In the genomic region with DNA sequence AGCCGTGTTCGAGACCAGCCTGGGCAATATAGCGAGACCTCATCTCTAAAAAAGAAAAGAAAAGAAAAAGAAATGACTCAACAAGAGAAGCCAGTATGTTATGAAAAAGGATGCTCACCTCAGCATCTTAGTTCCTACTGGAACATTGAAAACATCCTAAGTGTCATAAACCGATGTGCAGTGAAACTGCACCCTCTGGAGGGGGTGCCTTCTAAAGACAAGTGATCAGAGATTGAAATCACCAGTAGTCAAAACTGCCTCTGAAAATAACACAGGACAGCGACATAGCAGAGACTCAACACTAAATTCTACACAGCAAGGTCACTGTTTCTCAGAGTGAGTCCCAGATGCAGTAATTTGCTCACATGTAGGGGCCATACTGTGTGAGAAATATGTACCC, we compare ENCODE assay signal across 1 cellular context.
TF ChIP-seq lines count a peak whose summit lies in the region.

No MANE protein-coding gene starts in this region.

TF ChIP-seq in GM12878, 131 proteins besides CTCF, POLR2A, EP300 and RAD21 (continued from another document):
- TF ChIP-seq, protein P1, sequence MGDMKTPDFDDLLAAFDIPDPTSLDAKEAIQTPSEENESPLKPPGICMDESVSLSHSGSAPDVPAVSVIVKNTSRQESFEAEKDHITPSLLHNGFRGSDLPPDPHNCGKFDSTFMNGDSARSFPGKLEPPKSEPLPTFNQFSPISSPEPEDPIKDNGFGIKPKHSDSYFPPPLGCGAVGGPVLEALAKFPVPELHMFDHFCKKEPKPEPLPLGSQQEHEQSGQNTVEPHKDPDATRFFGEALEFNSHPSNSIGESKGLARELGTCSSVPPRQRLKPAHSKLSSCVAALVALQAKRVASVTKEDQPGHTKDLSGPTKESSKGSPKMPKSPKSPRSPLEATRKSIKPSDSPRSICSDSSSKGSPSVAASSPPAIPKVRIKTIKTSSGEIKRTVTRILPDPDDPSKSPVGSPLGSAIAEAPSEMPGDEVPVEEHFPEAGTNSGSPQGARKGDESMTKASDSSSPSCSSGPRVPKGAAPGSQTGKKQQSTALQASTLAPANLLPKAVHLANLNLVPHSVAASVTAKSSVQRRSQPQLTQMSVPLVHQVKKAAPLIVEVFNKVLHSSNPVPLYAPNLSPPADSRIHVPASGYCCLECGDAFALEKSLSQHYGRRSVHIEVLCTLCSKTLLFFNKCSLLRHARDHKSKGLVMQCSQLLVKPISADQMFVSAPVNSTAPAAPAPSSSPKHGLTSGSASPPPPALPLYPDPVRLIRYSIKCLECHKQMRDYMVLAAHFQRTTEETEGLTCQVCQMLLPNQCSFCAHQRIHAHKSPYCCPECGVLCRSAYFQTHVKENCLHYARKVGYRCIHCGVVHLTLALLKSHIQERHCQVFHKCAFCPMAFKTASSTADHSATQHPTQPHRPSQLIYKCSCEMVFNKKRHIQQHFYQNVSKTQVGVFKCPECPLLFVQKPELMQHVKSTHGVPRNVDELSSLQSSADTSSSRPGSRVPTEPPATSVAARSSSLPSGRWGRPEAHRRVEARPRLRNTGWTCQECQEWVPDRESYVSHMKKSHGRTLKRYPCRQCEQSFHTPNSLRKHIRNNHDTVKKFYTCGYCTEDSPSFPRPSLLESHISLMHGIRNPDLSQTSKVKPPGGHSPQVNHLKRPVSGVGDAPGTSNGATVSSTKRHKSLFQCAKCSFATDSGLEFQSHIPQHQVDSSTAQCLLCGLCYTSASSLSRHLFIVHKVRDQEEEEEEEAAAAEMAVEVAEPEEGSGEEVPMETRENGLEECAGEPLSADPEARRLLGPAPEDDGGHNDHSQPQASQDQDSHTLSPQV (IDR thresholded peaks at IDR 0.05), result no peak
- no peak; the same call in 1 of the 2 replicates for TF ChIP-seq SMC3 (IDR thresholded peaks at IDR 0.05; ENCODE audit: borderline replicate concordance, low read length)
- no peak for TF ChIP-seq ZZZ3 (IDR thresholded peaks at IDR 0.05; ENCODE audit: control insufficient read depth, insufficient read length, low read depth)
- no peak for TF ChIP-seq ZNF384 (IDR thresholded peaks at IDR 0.05; ENCODE audit: borderline replicate concordance, low read depth, low read length)
- no peak for TF ChIP-seq CEBPB (IDR thresholded peaks at IDR 0.05; ENCODE audit: borderline replicate concordance in 1 of 2, low read depth in 2 of 2, low read length in 2 of 2)
- no peak for TF ChIP-seq YBX1 (IDR thresholded peaks at IDR 0.05)
- TF ChIP-seq HDGF (IDR thresholded peaks at IDR 0.05), result no peak
- TF ChIP-seq MEF2A (IDR thresholded peaks at IDR 0.05; ENCODE audit: insufficient read depth, low read depth, low read length), result no peak
- no peak for TF ChIP-seq NBN (IDR thresholded peaks at IDR 0.05)
- TF ChIP-seq, protein P2, sequence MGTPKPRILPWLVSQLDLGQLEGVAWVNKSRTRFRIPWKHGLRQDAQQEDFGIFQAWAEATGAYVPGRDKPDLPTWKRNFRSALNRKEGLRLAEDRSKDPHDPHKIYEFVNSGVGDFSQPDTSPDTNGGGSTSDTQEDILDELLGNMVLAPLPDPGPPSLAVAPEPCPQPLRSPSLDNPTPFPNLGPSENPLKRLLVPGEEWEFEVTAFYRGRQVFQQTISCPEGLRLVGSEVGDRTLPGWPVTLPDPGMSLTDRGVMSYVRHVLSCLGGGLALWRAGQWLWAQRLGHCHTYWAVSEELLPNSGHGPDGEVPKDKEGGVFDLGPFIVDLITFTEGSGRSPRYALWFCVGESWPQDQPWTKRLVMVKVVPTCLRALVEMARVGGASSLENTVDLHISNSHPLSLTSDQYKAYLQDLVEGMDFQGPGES (IDR thresholded peaks at IDR 0.05), result no peak
- TF ChIP-seq CBFB (IDR thresholded peaks at IDR 0.05; ENCODE audit: low read depth), result no peak
- no peak for TF ChIP-seq LARP7 (IDR thresholded peaks at IDR 0.05)
- no peak for TF ChIP-seq YY1 (IDR thresholded peaks at IDR 0.05; ENCODE audit: low read depth, low read length)
- TF ChIP-seq FOXK2 (IDR thresholded peaks at IDR 0.05), result no peak
- TF ChIP-seq RUNX3 (IDR thresholded peaks at IDR 0.05; ENCODE audit: low read length), result no peak
